8 cellular contexts compared by ENCODE assay signal in the genomic region with DNA sequence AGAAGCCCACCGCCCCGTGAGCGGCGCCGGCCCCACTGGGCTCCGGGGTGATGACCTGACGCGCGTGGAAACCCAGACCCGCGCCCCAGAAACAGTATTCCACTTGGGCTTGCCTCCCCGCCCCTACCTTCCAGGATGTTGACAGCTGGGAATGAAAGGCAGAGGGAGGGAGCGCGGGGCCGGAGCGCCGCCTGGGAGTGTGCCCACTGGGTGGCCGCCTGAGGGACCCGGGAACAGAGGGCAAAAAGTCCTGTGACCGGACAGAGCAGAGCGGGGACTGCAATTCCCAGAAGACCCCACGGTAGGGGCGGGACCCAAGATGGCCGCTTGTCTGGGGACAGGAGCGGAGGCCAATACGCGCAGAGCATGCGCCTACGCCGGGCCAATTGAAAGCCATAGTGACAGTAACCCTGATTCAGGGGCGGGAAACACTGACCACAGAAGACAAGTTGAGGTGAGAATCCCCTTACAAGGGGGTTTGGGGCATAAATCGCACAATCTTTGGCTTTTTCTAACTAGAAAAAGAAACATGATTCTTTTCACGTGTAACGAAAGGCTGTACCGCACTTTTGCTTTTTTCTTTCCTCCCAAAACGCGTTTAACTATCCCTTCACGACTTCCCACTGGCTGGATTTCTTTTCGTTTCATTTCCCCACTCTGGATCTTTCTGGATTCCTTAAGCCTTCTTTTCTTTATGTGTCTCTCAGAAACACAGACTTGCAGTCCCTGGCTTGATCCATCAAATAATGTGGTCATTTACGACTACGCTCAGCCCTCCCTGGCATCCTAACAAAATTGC. TPM values are rescaled to one million over a fixed set of nuclear protein-coding genes. Genes with fewer than 3 reads are reported as not detected.
A peak's percentile ranks its signal among the peaks of the same experiment; 100 is the strongest.
DNase-seq lines count a peak whose midpoint lies in the region; ATAC-seq, FAIRE-seq and TF ChIP-seq lines count a peak whose summit lies in the region.

Gene FHIT (minus strand): TSS at position 279 of the 799 bp plus-strand sequence.

- H3F3A ChIP-seq in OCI-LY1 (ENCODE audit: insufficient read depth, low read length), result no peaks in the 10 kb centered on the region

- no peak for TF ChIP-seq CTCF in D721Med (IDR thresholded peaks at IDR 0.05; ENCODE audit: insufficient read depth, missing control alignments)
- no peak for TF ChIP-seq CTCF in OCI-LY1 (IDR thresholded peaks at IDR 0.05; ENCODE audit: low read length)
- TF ChIP-seq CTCF in endothelial cell (IDR thresholded peaks at IDR 0.05; ENCODE audit: unreplicated experiment), result no peak

- H3K4me1 ChIP-seq in OCI-LY1 (ENCODE audit: insufficient read depth, low read length, severe bottlenecking) (peaks cover 24% of the 10 kb centered on the region), mesodermal cell (ENCODE audit: control insufficient read depth, insufficient read depth, low read length, poor library complexity, severe bottlenecking) (no peaks in the 10 kb centered on the region)

- peak within 1 kb of the TSS; percentile 72 for H3K4me2 ChIP-seq in OCI-LY1 (ENCODE audit: low read length)

- H3K4me3 ChIP-seq in OCI-LY1 (ENCODE audit: low read depth, low read length, poor library complexity, severe bottlenecking), result peak within 1 kb of the TSS; percentile 85
- peak within 1 kb of the TSS; percentile 35 for H3K4me3 ChIP-seq in mesodermal cell (ENCODE audit: extremely low read depth, insufficient read depth, low read length, poor library complexity, severe bottlenecking)

- DNase-seq in D721Med (ENCODE audit: insufficient read length, low spot score) (peak; percentile 89), HUDEP-2 (lab: John Stamatoyannopoulos, UW; ENCODE audit: unreplicated experiment in 76 of 76) (peak in 75 of 76 experiments; percentile 25 to 96 (median 90)), endothelial cell (ENCODE audit: low spot score) (peak; percentile 94)
- DNase-seq in activated CD8-positive, alpha-beta memory T cell treated with anti-CD3 and anti-CD28 coated beads, Interleukin-2, amount 50 U/mL, for 4 hours, result peak; percentile 83
- peak; percentile 62 for DNase-seq in stimulated activated CD8-positive, alpha-beta memory T cell treated with anti-CD3 and anti-CD28 coated beads, Interleukin-15, amount 100 ng/mL, for 24 hours (ENCODE audit: low read depth)

- H4K20me1 ChIP-seq in OCI-LY1 (ENCODE audit: insufficient read depth, low read length), result no peaks in the 10 kb centered on the region

- peak within 1 kb of the TSS; percentile 66 for H3K27ac ChIP-seq in OCI-LY1 (ENCODE audit: low read depth, low read length, poor library complexity, severe bottlenecking)
- no peak within 1 kb of the TSS for H3K27ac ChIP-seq in mesodermal cell (ENCODE audit: low read depth, low read length, severe bottlenecking)

- peaks cover 24% of the 10 kb centered on the region for H3K4me1 Mint-ChIP-seq in endothelial cell (ENCODE audit: unreplicated experiment)

- peak within 1 kb of the TSS; percentile 26 for H2AFZ ChIP-seq in OCI-LY1 (ENCODE audit: low read length)

- H3K79me2 ChIP-seq in OCI-LY1 (ENCODE audit: insufficient read depth, low read length), result no peaks in the 10 kb centered on the region

- H3K9ac ChIP-seq in OCI-LY1 (ENCODE audit: low read length), result peak within 1 kb of the TSS; percentile 78

- peak within 1 kb of the TSS; percentile 93 for H3K4me3 Mint-ChIP-seq in endothelial cell (ENCODE audit: unreplicated experiment)

- peak within 1 kb of the TSS; percentile 45 for H3K27ac Mint-ChIP-seq in endothelial cell (ENCODE audit: unreplicated experiment)

- no peaks in the 10 kb centered on the region for H3K9me3 Mint-ChIP-seq in endothelial cell (ENCODE audit: unreplicated experiment)

- peak; percentile 90 for ATAC-seq in GM21390 (IDR thresholded peaks at IDR 0.05; ENCODE audit: unreplicated experiment)

- H3K9me2 ChIP-seq in OCI-LY1 (ENCODE audit: low read depth, low read length), result no peaks in the 10 kb centered on the region

- H3K27me3 Mint-ChIP-seq in endothelial cell (ENCODE audit: unreplicated experiment), result peaks cover 2% of the 10 kb centered on the region

- peak; percentile 72 for FAIRE-seq in D721Med (lab: Jason Lieb, UNC)

- WGBS in mesodermal cell (ENCODE audit: insufficient coverage in 2 of 2), 2 experiments, result 28 to 39% methylated on average over 31 to 41 of the region's 41 CpGs

- no peaks in the 10 kb centered on the region for H3K27me3 ChIP-seq in OCI-LY1 (ENCODE audit: insufficient read depth, low read length)

- H3K9me3 ChIP-seq in OCI-LY1 (ENCODE audit: low read length) (no peaks in the 10 kb centered on the region), mesodermal cell (ENCODE audit: control insufficient read depth, low read length) (no peaks in the 10 kb centered on the region)

- H3K36me3 Mint-ChIP-seq in endothelial cell (ENCODE audit: low read depth, unreplicated experiment), result no peaks in the 10 kb centered on the region

- H3K36me3 ChIP-seq in OCI-LY1 (ENCODE audit: insufficient read depth, low read length) (no peaks in the 10 kb centered on the region), mesodermal cell (ENCODE audit: control insufficient read depth, insufficient read depth, low read length) (no peaks in the 10 kb centered on the region)

RNA-seq across cellular contexts. Expression of gene FHIT, which starts in this region (rescaled TPM):
- 20.2 TPM for total RNA-seq in endothelial cell (ENCODE audit: unreplicated experiment)
- 2.6 TPM for polyA plus RNA-seq in mesodermal cell (2013, experiment 1 of 2)
- polyA plus RNA-seq in mesodermal cell (2013, experiment 2 of 2), result 2.3 TPM
